1 cellular context compared by ENCODE assay signal in genomic region chr19:28793391-28794168, GRCh38.
TF ChIP-seq lines count a peak whose summit lies in the region.

No MANE protein-coding gene starts in this region.

TF ChIP-seq in HEK293, 187 proteins besides CTCF, POLR2A, EP300 and RAD21 (continued from another document):
- TF ChIP-seq PRDM2 (tag by site-specific recombination; IDR thresholded peaks at IDR 0.05; ENCODE audit: borderline replicate concordance) (no peak), ZNF146 (tag by site-specific recombination; IDR thresholded peaks at IDR 0.05) (no peak), ZNF121 (tag by site-specific recombination; IDR thresholded peaks at IDR 0.05) (no peak)
TF ChIP-seq in HEK293: peak in this region for 27.
